In the genomic region with DNA sequence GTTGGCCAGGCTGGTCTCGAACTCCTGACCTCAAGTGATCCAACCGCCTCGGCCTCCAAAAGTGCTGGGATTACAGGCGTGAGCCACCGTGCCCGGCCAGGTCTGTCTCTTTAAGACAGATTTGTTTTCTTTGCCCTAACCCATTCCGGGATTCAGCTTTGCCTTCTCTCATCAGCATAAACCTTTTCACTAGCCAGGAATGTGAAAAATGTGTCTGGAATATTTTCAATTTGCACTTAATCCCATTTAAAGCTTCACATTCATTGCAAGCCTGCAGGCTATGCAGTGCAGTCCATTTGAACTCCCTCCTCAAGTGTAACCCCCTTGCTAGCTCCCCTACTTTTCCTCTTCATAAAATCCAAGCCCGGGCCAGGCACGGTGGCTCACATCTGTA, we compare ENCODE assay signal across 9 cellular contexts. TPM values are rescaled to one million over a fixed set of nuclear protein-coding genes. Genes with fewer than 3 reads are reported as not detected.
A peak's percentile ranks its signal among the peaks of the same experiment; 100 is the strongest.
DNase-seq lines count a peak whose midpoint lies in the region; ATAC-seq and TF ChIP-seq lines count a peak whose summit lies in the region.
"Had no signal": no experiment of that assay in that cellular context is flagged by ENCODE, and none has a peak within 500 bp of the region (broad histone marks: within the 10 kb centered on the region; RNA-seq: fewer than 3 reads in every experiment).

No MANE protein-coding gene starts in this region.

- H3K27me3 ChIP-seq in heart right ventricle, result no peaks in the 10 kb centered on the region

- no peaks in the 10 kb centered on the region for H3K9me3 ChIP-seq in heart right ventricle
- H3K9me3 ChIP-seq: mucosa of descending colon had no signal

- WGBS in heart right ventricle, 2 donors, result 57 to 68% methylated on average over 9 of the region's 9 CpGs

- no peaks in the 10 kb centered on the region for H3K9me3 Mint-ChIP-seq in activated CD4-positive, alpha-beta memory T cell treated with anti-CD3 and anti-CD28 coated beads, Interleukin-2, amount 10 ng/mL, durations not matched to agents 7 days and 5 days
- H3K9me3 Mint-ChIP-seq in glutamatergic neuron (ENCODE audit: unreplicated experiment), result peaks cover 4% of the 10 kb centered on the region
- H3K9me3 Mint-ChIP-seq in type B pancreatic cell, result no peaks in the 10 kb centered on the region

- H3K36me3 Mint-ChIP-seq in activated CD4-positive, alpha-beta memory T cell treated with anti-CD3 and anti-CD28 coated beads, Interleukin-2, amount 10 ng/mL, durations not matched to agents 7 days and 5 days (ENCODE audit: low read depth), result peaks cover 5% of the 10 kb centered on the region
- no peaks in the 10 kb centered on the region for H3K36me3 Mint-ChIP-seq in glutamatergic neuron (ENCODE audit: unreplicated experiment)
- H3K36me3 Mint-ChIP-seq in type B pancreatic cell, result no peaks in the 10 kb centered on the region

- no peak overlapping the region for H3K27ac ChIP-seq in heart right ventricle

- intact Hi-C loops in heart right ventricle (cut with DNase I), result loop anchor here in 1 of 10 donors (5.0 kb wide), 1 partner anchor 63 kb away; a partner anchor contains a TSS
- intact Hi-C loops in left cardiac atrium (cut with DNase I), result no loop called here

- H3K4me1 Mint-ChIP-seq in activated CD4-positive, alpha-beta memory T cell treated with anti-CD3 and anti-CD28 coated beads, Interleukin-2, amount 10 ng/mL, durations not matched to agents 7 days and 5 days, result peaks cover 19% of the 10 kb centered on the region
- H3K4me1 Mint-ChIP-seq in glutamatergic neuron (ENCODE audit: low read depth, unreplicated experiment) (peaks cover 2% of the 10 kb centered on the region), type B pancreatic cell (ENCODE audit: unreplicated experiment) (peaks cover 8% of the 10 kb centered on the region)

- POLR2A ChIA-PET in activated CD4-positive, alpha-beta memory T cell treated with anti-CD3 and anti-CD28 coated beads, Interleukin-2, amount 10 ng/mL, durations not matched to agents 7 days and 5 days (lab: Charles Lee), result interaction anchor here (1.0 to 1.2 kb wide), 2 partner anchors 13 to 64 kb away, joined by 3 to 4 read pairs; a partner anchor contains a TSS

- H3K27ac Mint-ChIP-seq in activated CD4-positive, alpha-beta memory T cell treated with anti-CD3 and anti-CD28 coated beads, Interleukin-2, amount 10 ng/mL, durations not matched to agents 7 days and 5 days, result peak overlapping the region; percentile 88
- no peak overlapping the region for H3K27ac Mint-ChIP-seq in glutamatergic neuron (ENCODE audit: unreplicated experiment)
- H3K27ac Mint-ChIP-seq in type B pancreatic cell, result peak overlapping the region; percentile 83

- peak overlapping the region in 6 of 10 donors; percentile 22 to 98 (median 98) for H3K4me3 ChIP-seq in heart right ventricle

- no peak for TF ChIP-seq CTCF in heart right ventricle (IDR thresholded peaks at IDR 0.05)
- TF ChIP-seq CTCF in glutamatergic neuron (IDR thresholded peaks at IDR 0.05; ENCODE audit: partially characterized antibody, unreplicated experiment), result no peak
- no peak for TF ChIP-seq CTCF in type B pancreatic cell (conservative IDR thresholded peaks at IDR 0.05)

- CTCF ChIA-PET in activated CD4-positive, alpha-beta memory T cell treated with anti-CD3 and anti-CD28 coated beads, Interleukin-2, amount 10 ng/mL, durations not matched to agents 7 days and 5 days (lab: Charles Lee), result interaction anchor here (0.7 to 0.9 kb wide), 2 partner anchors 13 to 195 kb away, joined by 3 to 4 read pairs; no protein-coding TSS in a partner anchor

- H3K4me3 Mint-ChIP-seq in activated CD4-positive, alpha-beta memory T cell treated with anti-CD3 and anti-CD28 coated beads, Interleukin-2, amount 10 ng/mL, durations not matched to agents 7 days and 5 days, result peak overlapping the region; percentile 95
- peak overlapping the region; percentile 1 for H3K4me3 Mint-ChIP-seq in glutamatergic neuron (ENCODE audit: unreplicated experiment)
- H3K4me3 Mint-ChIP-seq in type B pancreatic cell, result peak overlapping the region; percentile 91

- ATAC-seq in heart right ventricle, result no peak
- no peak for ATAC-seq in left cardiac atrium
- no peak for ATAC-seq in GM18858 (IDR thresholded peaks at IDR 0.05; ENCODE audit: unreplicated experiment)
- ATAC-seq in HG02981 (IDR thresholded peaks at IDR 0.05; ENCODE audit: unreplicated experiment), result no peak

- peaks cover 0 to 13% (median 7%) of the 10 kb centered on the region in 9 donors for H3K4me1 ChIP-seq in heart right ventricle

- H3K27me3 Mint-ChIP-seq in activated CD4-positive, alpha-beta memory T cell treated with anti-CD3 and anti-CD28 coated beads, Interleukin-2, amount 10 ng/mL, durations not matched to agents 7 days and 5 days, result peaks cover 4% of the 10 kb centered on the region
- H3K27me3 Mint-ChIP-seq in glutamatergic neuron (ENCODE audit: unreplicated experiment), result peaks cover 11% of the 10 kb centered on the region
- peaks cover 6% of the 10 kb centered on the region for H3K27me3 Mint-ChIP-seq in type B pancreatic cell

- H3K36me3 ChIP-seq in heart right ventricle, result no peaks in the 10 kb centered on the region

- DNase-seq in heart right ventricle, result no peak
- DNase-seq in left cardiac atrium, result no peak
- DNase-seq in activated CD4-positive, alpha-beta memory T cell treated with anti-CD3 and anti-CD28 coated beads, Interleukin-2, amount 10 ng/mL, durations not matched to agents 7 days and 5 days, result no peak
- no peak for DNase-seq in glutamatergic neuron
- no peak for DNase-seq in type B pancreatic cell (ENCODE audit: extremely low spot score, unreplicated experiment)
- no peak for DNase-seq in NCI-H446 treated with DMSO at 0.1 percent for 48 hours (lab: John Stamatoyannopoulos, UW)

RNA-seq across cellular contexts. Expression of a gene that starts 0.9 kb away (rescaled TPM):
- total RNA-seq in heart right ventricle (10 to 100 TPM; 17.9 to 34.1 (median 23.7) TPM), left cardiac atrium (10 to 100 TPM; 30.6 to 35.8 TPM), glutamatergic neuron (ENCODE audit: unreplicated experiment) (31.0 TPM), type B pancreatic cell (ENCODE audit: low replicate concordance) (28.4 and 37.3 TPM in 2 replicates)
- polyA plus RNA-seq in heart right ventricle, result 10 to 100 TPM; 15.4 to 83.8 TPM
- total RNA-seq in activated CD4-positive, alpha-beta memory T cell treated with anti-CD3 and anti-CD28 coated beads, Interleukin-2, amount 10 ng/mL, durations not matched to agents 7 days and 5 days, result 10 to 100 TPM; 56.2 to 56.3 TPM

RNA-seq across cellular contexts. Expression of a gene that starts 29.7 kb away (rescaled TPM):
- 1 to 10 TPM in 1 of 10 donors, under 1 TPM in 7, not detected in 2; 0.17 to 1.3 (median 0.37) TPM for total RNA-seq in heart right ventricle
- 1 to 10 TPM in 1 of 2 donors, under 1 TPM in 1; 0.64 to 1.1 TPM for polyA plus RNA-seq in heart right ventricle
- total RNA-seq in left cardiac atrium, result 1 to 10 TPM in 1 of 2 donors, under 1 TPM in 1; 0.44 to 1.2 TPM
- total RNA-seq in activated CD4-positive, alpha-beta memory T cell treated with anti-CD3 and anti-CD28 coated beads, Interleukin-2, amount 10 ng/mL, durations not matched to agents 7 days and 5 days, result under 1 TPM; 0.20 to 0.48 TPM
- 1.7 TPM for total RNA-seq in glutamatergic neuron (ENCODE audit: unreplicated experiment)
- 3.6 and 6.6 TPM in 2 replicates for total RNA-seq in type B pancreatic cell (ENCODE audit: low replicate concordance)

Comparison
In these comparisons a context has a peak if more than half of its experiments do, and no peak if none do; other contexts are left out.
1. H3K4me3 Mint-ChIP-seq: peak in every context shown above with its lines; median percentile 95 in activated CD4-positive, alpha-beta memory T cell treated with anti-CD3 and anti-CD28 coated beads, Interleukin-2, amount 10 ng/mL, durations not matched to agents 7 days and 5 days; 91 in type B pancreatic cell; 1 in glutamatergic neuron.